ENCODE assay signal across 1 cellular context in the genomic region with DNA sequence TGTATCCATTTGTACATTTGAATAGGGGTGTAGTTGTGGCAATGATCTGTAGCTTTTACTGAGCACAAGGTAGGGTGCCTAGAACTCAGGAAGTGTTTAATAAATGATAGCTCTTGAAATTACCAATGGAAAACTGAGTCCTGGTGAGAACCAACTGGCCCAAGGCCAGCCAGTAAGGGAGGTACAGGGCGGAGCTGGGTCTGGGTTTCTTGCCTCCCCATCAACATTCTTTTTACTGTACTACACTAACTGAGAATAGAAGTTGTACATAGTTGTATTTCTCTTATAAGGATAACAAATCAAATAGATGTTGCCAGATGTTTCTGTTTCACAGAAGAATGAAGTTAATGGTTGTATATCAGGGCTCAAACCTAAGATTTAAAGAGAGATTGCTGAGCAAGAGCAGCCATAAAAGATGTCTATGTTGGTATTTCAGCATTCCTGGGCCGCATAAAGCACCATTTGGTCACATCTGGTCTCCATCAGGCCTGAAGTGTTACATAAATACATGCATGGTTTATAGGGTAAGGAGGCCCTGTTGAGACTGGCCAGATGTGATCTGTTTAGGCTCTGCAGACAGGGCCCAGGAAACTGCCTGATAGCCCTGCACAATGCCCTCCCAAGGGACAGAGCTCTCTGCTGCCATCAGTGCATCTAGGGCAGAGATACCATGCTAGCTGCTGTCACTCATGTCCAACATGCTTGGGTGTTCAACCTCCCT.
TF ChIP-seq lines count a peak whose summit lies in the region.

No MANE protein-coding gene starts in this region.

TF ChIP-seq in IMR-90, 13 proteins besides CTCF, POLR2A, EP300 and RAD21 (continued from another document):
- TF ChIP-seq MXI1 (IDR thresholded peaks at IDR 0.05; ENCODE audit: borderline replicate concordance, low read depth, low read length) (no peak), CHD1 (IDR thresholded peaks at IDR 0.05; ENCODE audit: low read depth, low read length) (no peak), SMC3 (IDR thresholded peaks at IDR 0.05; ENCODE audit: low read depth, low read length) (no peak), MAFK (IDR thresholded peaks at IDR 0.05; ENCODE audit: low read depth, low read length) (no peak), RFX5 (IDR thresholded peaks at IDR 0.05; ENCODE audit: low read depth, low read length) (no peak), RCOR1 (IDR thresholded peaks at IDR 0.05; ENCODE audit: insufficient replicate concordance, low read length) (no peak)
